ENCODE assay signal across 19 cellular contexts in the genomic region with DNA sequence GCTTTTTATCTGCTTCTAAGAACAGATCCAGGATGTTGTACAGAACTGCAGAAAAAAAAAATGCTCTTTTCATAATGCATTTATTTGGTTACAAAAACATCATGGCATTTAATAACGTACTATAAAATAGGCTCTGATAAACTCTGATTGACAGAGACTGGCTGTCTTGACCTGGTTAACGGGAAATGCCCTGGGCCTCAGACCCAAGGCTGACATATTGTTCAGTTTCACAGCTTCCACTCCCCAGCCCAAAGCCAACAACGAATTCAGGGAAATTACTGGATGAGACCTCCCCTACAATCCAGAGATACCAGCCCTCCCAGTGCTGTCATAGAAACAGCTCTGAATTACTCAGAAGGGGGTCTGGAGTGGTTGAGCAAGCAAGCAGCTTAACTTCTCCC.
DNase-seq lines count a peak whose midpoint lies in the region; ATAC-seq and TF ChIP-seq lines count a peak whose summit lies in the region.
"Had no signal": no experiment of that assay in that cellular context is flagged by ENCODE, and none has a peak within 500 bp of the region (broad histone marks: within the 10 kb centered on the region; RNA-seq: fewer than 3 reads in every experiment).

No MANE protein-coding gene starts in this region.

- H3K9me3 ChIP-seq in aorta (ENCODE audit: control insufficient read depth, low read length) = no peaks in the 10 kb centered on the region
- H3K9me3 ChIP-seq: adrenal gland had no signal

- no peaks in the 10 kb centered on the region for H3K36me3 ChIP-seq in aorta (ENCODE audit: control insufficient read depth in 1 of 2, insufficient read depth in 2 of 2, low read length in 1 of 2)
- H3K36me3 ChIP-seq: adrenal gland had no signal

- no peaks in the 10 kb centered on the region for H3K27me3 ChIP-seq in aorta (ENCODE audit: control insufficient read depth in 1 of 2, insufficient read depth in 2 of 2, low read length in 1 of 2)

- H3K4me1 ChIP-seq in aorta (ENCODE audit: control insufficient read depth in 1 of 2, insufficient read depth in 2 of 2, low read length in 2 of 2) = no peaks in the 10 kb centered on the region

- intact Hi-C loops in aorta (cut with DNase I) = no loop called here

- no peak overlapping the region for H3K27ac ChIP-seq in aorta (ENCODE audit: low read depth in 1 of 2, low read length in 2 of 2)
- H3K27ac ChIP-seq: adrenal gland had no signal

- H3K4me3 ChIP-seq in aorta (ENCODE audit: low read length in 2 of 2) = no peak overlapping the region
- H3K4me3 ChIP-seq: adrenal gland, lung, smooth muscle cell had no signal

- 78 to 79% methylated on average over 3 of the region's 3 CpGs for WGBS in aorta, 2 donors

- DNase-seq in NCI-H82 (lab: John Stamatoyannopoulos, UW) = peak; percentile 57
- no peak for DNase-seq in NCI-H82 treated with DMSO at 0.1 percent for 48 hours (lab: John Stamatoyannopoulos, UW; ENCODE audit: unreplicated experiment)
- peak; percentile 38 for DNase-seq in iPS-NIHi7 (ENCODE audit: extremely low spot score)
- peak; percentile 38 for DNase-seq in retina
- DNase-seq in midbrain (lab: John Stamatoyannopoulos, UW) = no peak
- no peak for DNase-seq in NCI-H1694 (lab: John Stamatoyannopoulos, UW)
- DNase-seq in aorta = no peak
- DNase-seq: activated CD4-positive, alpha-beta T cell treated with anti-CD3 and anti-CD28 coated beads, Interleukin-2, amount 10 ng/mL, durations not matched to agents 24 days and 14 days; activated naive CD4-positive, alpha-beta T cell; activated T-cell treated with anti-CD3 and anti-CD28 coated beads, Interleukin-2, amount 50 U/mL, for 48 hours; adrenal gland; AML-193; dermis blood vessel endothelial cell; DMS79 treated with DMSO at 0.1 percent for 48 hours; Kasumi-1; NCI-H2029 had no signal

- ATAC-seq in SK-N-SH treated with all-trans-retinoic acid at 6 μM for 48 hours (peak; percentile 27; the same call in 1 of the 3 replicates), aorta (ENCODE audit: low FRiP score) (no peak)

TF ChIP-seq in SK-N-SH treated with all-trans-retinoic acid at 6 μM for 48 hours, 23 proteins besides CTCF, POLR2A, EP300 and RAD21:
- TF ChIP-seq ZNF8 (CRISPR knock-in tag; IDR thresholded peaks at IDR 0.05) (0 out of 2 replicates have a peak, but pooled peaks have one; percentile 34), ESRRG (CRISPR knock-in tag; IDR thresholded peaks at IDR 0.05) (0 out of 2 replicates have a peak, but pooled peaks have one; percentile 70), CSDC2 (CRISPR knock-in tag; IDR thresholded peaks at IDR 0.05) (peak; percentile 51; the same call in 1 of the 2 replicates), GLIS3 (CRISPR knock-in tag; IDR thresholded peaks at IDR 0.05) (peak; percentile 31; the same call in 1 of the 2 replicates), SNAI2 (CRISPR knock-in tag; IDR thresholded peaks at IDR 0.05) (peak; percentile 52), ZFP3 (CRISPR knock-in tag; IDR thresholded peaks at IDR 0.05) (peak; percentile 70; the same call in 1 of the 2 replicates), ZC3H10 (CRISPR knock-in tag; IDR thresholded peaks at IDR 0.05) (no peak), ZFP30 (CRISPR knock-in tag; IDR thresholded peaks at IDR 0.05) (no peak), ISL1 (CRISPR knock-in tag; IDR thresholded peaks at IDR 0.05) (peak; percentile 95), TCF4 (CRISPR knock-in tag; IDR thresholded peaks at IDR 0.05; ENCODE audit: borderline replicate concordance) (peak; percentile 84)
- TF ChIP-seq, protein P1, sequence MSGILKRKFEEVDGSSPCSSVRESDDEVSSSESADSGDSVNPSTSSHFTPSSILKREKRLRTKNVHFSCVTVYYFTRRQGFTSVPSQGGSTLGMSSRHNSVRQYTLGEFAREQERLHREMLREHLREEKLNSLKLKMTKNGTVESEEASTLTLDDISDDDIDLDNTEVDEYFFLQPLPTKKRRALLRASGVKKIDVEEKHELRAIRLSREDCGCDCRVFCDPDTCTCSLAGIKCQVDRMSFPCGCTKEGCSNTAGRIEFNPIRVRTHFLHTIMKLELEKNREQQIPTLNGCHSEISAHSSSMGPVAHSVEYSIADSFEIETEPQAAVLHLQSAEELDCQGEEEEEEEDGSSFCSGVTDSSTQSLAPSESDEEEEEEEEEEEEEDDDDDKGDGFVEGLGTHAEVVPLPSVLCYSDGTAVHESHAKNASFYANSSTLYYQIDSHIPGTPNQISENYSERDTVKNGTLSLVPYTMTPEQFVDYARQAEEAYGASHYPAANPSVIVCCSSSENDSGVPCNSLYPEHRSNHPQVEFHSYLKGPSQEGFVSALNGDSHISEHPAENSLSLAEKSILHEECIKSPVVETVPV (CRISPR knock-in tag; IDR thresholded peaks at IDR 0.05) = 0 out of 2 replicates have a peak, but pooled peaks have one; percentile 23
- TF ChIP-seq, protein P2, sequence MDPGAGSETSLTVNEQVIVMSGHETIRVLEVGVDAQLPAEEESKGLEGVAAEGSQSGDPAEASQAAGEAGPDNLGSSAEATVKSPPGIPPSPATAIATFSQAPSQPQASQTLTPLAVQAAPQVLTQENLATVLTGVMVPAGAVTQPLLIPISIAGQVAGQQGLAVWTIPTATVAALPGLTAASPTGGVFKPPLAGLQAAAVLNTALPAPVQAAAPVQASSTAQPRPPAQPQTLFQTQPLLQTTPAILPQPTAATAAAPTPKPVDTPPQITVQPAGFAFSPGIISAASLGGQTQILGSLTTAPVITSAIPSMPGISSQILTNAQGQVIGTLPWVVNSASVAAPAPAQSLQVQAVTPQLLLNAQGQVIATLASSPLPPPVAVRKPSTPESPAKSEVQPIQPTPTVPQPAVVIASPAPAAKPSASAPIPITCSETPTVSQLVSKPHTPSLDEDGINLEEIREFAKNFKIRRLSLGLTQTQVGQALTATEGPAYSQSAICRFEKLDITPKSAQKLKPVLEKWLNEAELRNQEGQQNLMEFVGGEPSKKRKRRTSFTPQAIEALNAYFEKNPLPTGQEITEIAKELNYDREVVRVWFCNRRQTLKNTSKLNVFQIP (CRISPR knock-in tag; IDR thresholded peaks at IDR 0.05; ENCODE audit: borderline replicate concordance, low read depth) = no peak
- TF ChIP-seq, protein P3, sequence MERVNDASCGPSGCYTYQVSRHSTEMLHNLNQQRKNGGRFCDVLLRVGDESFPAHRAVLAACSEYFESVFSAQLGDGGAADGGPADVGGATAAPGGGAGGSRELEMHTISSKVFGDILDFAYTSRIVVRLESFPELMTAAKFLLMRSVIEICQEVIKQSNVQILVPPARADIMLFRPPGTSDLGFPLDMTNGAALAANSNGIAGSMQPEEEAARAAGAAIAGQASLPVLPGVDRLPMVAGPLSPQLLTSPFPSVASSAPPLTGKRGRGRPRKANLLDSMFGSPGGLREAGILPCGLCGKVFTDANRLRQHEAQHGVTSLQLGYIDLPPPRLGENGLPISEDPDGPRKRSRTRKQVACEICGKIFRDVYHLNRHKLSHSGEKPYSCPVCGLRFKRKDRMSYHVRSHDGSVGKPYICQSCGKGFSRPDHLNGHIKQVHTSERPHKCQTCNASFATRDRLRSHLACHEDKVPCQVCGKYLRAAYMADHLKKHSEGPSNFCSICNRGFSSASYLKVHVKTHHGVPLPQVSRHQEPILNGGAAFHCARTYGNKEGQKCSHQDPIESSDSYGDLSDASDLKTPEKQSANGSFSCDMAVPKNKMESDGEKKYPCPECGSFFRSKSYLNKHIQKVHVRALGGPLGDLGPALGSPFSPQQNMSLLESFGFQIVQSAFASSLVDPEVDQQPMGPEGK (CRISPR knock-in tag; IDR thresholded peaks at IDR 0.05; ENCODE audit: borderline replicate concordance) = 0 out of 2 replicates have a peak, but pooled peaks have one; percentile 25
- TF ChIP-seq, protein P4, sequence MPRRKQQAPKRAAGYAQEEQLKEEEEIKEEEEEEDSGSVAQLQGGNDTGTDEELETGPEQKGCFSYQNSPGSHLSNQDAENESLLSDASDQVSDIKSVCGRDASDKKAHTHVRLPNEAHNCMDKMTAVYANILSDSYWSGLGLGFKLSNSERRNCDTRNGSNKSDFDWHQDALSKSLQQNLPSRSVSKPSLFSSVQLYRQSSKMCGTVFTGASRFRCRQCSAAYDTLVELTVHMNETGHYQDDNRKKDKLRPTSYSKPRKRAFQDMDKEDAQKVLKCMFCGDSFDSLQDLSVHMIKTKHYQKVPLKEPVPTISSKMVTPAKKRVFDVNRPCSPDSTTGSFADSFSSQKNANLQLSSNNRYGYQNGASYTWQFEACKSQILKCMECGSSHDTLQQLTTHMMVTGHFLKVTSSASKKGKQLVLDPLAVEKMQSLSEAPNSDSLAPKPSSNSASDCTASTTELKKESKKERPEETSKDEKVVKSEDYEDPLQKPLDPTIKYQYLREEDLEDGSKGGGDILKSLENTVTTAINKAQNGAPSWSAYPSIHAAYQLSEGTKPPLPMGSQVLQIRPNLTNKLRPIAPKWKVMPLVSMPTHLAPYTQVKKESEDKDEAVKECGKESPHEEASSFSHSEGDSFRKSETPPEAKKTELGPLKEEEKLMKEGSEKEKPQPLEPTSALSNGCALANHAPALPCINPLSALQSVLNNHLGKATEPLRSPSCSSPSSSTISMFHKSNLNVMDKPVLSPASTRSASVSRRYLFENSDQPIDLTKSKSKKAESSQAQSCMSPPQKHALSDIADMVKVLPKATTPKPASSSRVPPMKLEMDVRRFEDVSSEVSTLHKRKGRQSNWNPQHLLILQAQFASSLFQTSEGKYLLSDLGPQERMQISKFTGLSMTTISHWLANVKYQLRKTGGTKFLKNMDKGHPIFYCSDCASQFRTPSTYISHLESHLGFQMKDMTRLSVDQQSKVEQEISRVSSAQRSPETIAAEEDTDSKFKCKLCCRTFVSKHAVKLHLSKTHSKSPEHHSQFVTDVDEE (CRISPR knock-in tag; IDR thresholded peaks at IDR 0.05) = peak; percentile 91
- TF ChIP-seq, protein P5, sequence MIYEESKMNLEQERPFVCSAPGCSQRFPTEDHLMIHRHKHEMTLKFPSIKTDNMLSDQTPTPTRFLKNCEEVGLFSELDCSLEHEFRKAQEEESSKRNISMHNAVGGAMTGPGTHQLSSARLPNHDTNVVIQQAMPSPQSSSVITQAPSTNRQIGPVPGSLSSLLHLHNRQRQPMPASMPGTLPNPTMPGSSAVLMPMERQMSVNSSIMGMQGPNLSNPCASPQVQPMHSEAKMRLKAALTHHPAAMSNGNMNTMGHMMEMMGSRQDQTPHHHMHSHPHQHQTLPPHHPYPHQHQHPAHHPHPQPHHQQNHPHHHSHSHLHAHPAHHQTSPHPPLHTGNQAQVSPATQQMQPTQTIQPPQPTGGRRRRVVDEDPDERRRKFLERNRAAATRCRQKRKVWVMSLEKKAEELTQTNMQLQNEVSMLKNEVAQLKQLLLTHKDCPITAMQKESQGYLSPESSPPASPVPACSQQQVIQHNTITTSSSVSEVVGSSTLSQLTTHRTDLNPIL (CRISPR knock-in tag; IDR thresholded peaks at IDR 0.05; ENCODE audit: low read depth) = peak; percentile 56; the same call in 1 of the 2 replicates

Comparison
In these comparisons a context has a peak if more than half of its experiments do, and no peak if none do; other contexts are left out.
1. DNase-seq: peak in NCI-H82 (single experiment), iPS-NIHi7 (single experiment) and retina (single experiment); none in NCI-H82 treated with DMSO at 0.1 percent for 48 hours (single experiment), midbrain (single experiment), NCI-H1694 (single experiment) and aorta (0 of 2).